In genomic region chr6:160519603-160520042, GRCh38 we compare ENCODE assay signal across 8 cellular contexts.
DNase-seq lines count a peak whose midpoint lies in the region; ATAC-seq and TF ChIP-seq lines count a peak whose summit lies in the region.

No MANE protein-coding gene starts in this region.

- peak; percentile 91 for TF ChIP-seq CTCF in GM06990 (IDR thresholded peaks at IDR 0.05; ENCODE audit: insufficient read depth, low read length, poor library complexity, severe bottlenecking)
- TF ChIP-seq CTCF in GM20000 (IDR thresholded peaks at IDR 0.05; ENCODE audit: extremely low read depth, missing control alignments): peak; percentile 90
- peak; percentile 60 for TF ChIP-seq CTCF in HL-60 (IDR thresholded peaks at IDR 0.05; ENCODE audit: insufficient read depth, low read length)

- H3K27me3 ChIP-seq in GM06990 (replicated peaks; ENCODE audit: control insufficient read depth, insufficient read depth, low read length) (no peaks in the 10 kb centered on the region), HL-60 (ENCODE audit: insufficient read depth, poor library complexity, severe bottlenecking) (peaks cover 4% of the 10 kb centered on the region), thymus (ENCODE audit: control insufficient read depth, insufficient read depth) (no peaks in the 10 kb centered on the region)

- H3K36me3 ChIP-seq in GM06990 (ENCODE audit: control insufficient read depth, insufficient read depth, low read length) (no peaks in the 10 kb centered on the region), thymus (ENCODE audit: control insufficient read depth, insufficient read depth) (no peaks in the 10 kb centered on the region)

- no peak overlapping the region for H3K27ac ChIP-seq in HL-60 (replicated peaks)
- no peak overlapping the region for H3K27ac ChIP-seq in thymus (ENCODE audit: low read depth)

- DNase-seq in GM06990 (ENCODE audit: extremely low read depth, insufficient read length) (no peak), GM20000 (ENCODE audit: low spot score) (no peak), HL-60 (ENCODE audit: low read depth in 1 of 2, low spot score in 1 of 2) (peak; percentile 41 to 55), amniotic epithelial cell (ENCODE audit: low read depth) (peak; percentile 34), left lobe of liver (ENCODE audit: low spot score) (no peak), NCI-H2171 treated with DMSO at 0.1 percent for 48 hours (lab: John Stamatoyannopoulos, UW) (no peak), AG08395 (ENCODE audit: low spot score) (no peak)

- H3K4me3 ChIP-seq in GM06990 (replicated peaks; ENCODE audit: low read depth, low read length) (peak overlapping the region; percentile 63), HL-60 (replicated peaks; ENCODE audit: insufficient read depth, low read length) (peak overlapping the region; percentile 46), thymus (ENCODE audit: low read length) (peak overlapping the region; percentile 63)

- H3K9me3 ChIP-seq in thymus (ENCODE audit: control insufficient read depth): no peaks in the 10 kb centered on the region

- 36% methylated on average over 8 of the region's 8 CpGs for WGBS in thymus

- peak; percentile 24 for ATAC-seq in left lobe of liver

- peaks cover 3% of the 10 kb centered on the region for H3K4me1 ChIP-seq in thymus (ENCODE audit: control insufficient read depth, insufficient read depth, low read length)

Comparison
In these comparisons a context has a peak if more than half of its experiments do, and no peak if none do; other contexts are left out.
1. DNase-seq: peak in HL-60 (2 of 2) and amniotic epithelial cell (single experiment); none in GM06990 (single experiment), GM20000 (single experiment), left lobe of liver (single experiment), NCI-H2171 treated with DMSO at 0.1 percent for 48 hours (single experiment) and AG08395 (single experiment).
2. Peak in every context shown above with its lines, with median percentiles within 50 percentile points of each other: H3K4me3 ChIP-seq and CTCF ChIP-seq.